Comparison of ENCODE assay signal across 1 cellular context in the genomic region with DNA sequence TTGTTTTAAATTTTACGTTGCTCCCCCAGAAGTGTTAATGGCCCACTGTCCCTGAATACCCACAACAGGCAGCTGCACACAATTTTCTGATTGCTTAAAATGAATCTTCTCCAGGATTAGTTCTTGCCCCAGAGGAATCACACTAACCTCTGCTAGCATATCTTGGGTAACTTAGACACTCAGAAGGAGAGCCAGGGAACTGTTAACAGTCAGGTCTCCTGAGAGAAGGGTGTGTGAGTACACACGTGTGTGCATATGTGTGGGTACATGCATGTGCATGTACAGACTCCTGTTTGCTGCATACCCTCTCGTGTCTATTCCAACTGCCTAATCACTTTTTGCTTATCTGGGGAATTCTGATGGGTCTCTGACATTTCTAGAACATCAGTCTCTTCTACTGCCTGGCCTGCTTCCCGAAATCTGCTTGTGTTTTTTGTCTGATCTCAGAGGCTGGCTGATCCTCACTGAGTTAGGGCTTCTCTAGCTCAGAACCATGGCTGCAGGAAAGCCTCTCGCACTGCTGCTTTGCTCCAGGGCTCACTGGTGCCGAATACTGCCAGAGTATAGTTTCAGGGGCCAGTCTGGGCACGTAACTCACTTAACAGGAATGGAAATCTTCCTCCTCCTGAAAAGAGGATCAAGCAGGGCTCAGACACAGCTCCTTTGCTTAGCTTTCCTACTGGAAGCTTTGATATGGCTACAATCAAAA.
TF ChIP-seq lines count a peak whose summit lies in the region.

No MANE protein-coding gene starts in this region.

TF ChIP-seq in GM23338, 12 proteins besides CTCF, POLR2A, EP300 and RAD21 (continued from another document):
- no peak for TF ChIP-seq EZH2phosphoT487 (IDR thresholded peaks at IDR 0.05; ENCODE audit: unreplicated experiment)
- TF ChIP-seq CREB1 (CRISPR knock-in tag; IDR thresholded peaks at IDR 0.05; ENCODE audit: low read depth), result no peak
- TF ChIP-seq, protein P1, sequence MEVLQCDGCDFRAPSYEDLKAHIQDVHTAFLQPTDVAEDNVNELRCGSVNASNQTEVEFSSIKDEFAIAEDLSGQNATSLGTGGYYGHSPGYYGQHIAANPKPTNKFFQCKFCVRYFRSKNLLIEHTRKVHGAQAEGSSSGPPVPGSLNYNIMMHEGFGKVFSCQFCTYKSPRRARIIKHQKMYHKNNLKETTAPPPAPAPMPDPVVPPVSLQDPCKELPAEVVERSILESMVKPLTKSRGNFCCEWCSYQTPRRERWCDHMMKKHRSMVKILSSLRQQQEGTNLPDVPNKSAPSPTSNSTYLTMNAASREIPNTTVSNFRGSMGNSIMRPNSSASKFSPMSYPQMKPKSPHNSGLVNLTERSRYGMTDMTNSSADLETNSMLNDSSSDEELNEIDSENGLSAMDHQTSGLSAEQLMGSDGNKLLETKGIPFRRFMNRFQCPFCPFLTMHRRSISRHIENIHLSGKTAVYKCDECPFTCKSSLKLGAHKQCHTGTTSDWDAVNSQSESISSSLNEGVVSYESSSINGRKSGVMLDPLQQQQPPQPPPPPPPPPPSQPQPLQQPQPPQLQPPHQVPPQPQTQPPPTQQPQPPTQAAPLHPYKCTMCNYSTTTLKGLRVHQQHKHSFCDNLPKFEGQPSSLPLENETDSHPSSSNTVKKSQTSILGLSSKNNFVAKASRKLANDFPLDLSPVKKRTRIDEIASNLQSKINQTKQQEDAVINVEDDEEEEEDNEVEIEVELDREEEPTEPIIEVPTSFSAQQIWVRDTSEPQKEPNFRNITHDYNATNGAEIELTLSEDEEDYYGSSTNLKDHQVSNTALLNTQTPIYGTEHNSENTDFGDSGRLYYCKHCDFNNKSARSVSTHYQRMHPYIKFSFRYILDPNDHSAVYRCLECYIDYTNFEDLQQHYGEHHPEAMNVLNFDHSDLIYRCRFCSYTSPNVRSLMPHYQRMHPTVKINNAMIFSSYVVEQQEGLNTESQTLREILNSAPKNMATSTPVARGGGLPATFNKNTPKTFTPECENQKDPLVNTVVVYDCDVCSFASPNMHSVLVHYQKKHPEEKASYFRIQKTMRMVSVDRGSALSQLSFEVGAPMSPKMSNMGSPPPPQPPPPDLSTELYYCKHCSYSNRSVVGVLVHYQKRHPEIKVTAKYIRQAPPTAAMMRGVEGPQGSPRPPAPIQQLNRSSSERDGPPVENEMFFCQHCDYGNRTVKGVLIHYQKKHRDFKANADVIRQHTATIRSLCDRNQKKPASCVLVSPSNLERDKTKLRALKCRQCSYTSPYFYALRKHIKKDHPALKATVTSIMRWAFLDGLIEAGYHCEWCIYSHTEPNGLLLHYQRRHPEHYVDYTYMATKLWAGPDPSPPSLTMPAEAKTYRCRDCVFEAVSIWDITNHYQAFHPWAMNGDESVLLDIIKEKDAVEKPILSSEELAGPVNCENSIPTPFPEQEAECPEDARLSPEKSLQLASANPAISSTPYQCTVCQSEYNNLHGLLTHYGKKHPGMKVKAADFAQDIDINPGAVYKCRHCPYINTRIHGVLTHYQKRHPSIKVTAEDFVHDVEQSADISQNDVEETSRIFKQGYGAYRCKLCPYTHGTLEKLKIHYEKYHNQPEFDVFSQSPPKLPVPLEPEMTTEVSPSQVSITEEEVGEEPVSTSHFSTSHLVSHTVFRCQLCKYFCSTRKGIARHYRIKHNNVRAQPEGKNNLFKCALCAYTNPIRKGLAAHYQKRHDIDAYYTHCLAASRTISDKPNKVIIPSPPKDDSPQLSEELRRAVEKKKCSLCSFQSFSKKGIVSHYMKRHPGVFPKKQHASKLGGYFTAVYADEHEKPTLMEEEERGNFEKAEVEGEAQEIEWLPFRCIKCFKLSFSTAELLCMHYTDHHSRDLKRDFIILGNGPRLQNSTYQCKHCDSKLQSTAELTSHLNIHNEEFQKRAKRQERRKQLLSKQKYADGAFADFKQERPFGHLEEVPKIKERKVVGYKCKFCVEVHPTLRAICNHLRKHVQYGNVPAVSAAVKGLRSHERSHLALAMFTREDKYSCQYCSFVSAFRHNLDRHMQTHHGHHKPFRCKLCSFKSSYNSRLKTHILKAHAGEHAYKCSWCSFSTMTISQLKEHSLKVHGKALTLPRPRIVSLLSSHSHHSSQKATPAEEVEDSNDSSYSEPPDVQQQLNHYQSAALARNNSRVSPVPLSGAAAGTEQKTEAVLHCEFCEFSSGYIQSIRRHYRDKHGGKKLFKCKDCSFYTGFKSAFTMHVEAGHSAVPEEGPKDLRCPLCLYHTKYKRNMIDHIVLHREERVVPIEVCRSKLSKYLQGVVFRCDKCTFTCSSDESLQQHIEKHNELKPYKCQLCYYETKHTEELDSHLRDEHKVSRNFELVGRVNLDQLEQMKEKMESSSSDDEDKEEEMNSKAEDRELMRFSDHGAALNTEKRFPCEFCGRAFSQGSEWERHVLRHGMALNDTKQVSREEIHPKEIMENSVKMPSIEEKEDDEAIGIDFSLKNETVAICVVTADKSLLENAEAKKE (CRISPR knock-in tag; IDR thresholded peaks at IDR 0.05), result no peak
